ENCODE assay signal across 20 cellular contexts in the genomic region with DNA sequence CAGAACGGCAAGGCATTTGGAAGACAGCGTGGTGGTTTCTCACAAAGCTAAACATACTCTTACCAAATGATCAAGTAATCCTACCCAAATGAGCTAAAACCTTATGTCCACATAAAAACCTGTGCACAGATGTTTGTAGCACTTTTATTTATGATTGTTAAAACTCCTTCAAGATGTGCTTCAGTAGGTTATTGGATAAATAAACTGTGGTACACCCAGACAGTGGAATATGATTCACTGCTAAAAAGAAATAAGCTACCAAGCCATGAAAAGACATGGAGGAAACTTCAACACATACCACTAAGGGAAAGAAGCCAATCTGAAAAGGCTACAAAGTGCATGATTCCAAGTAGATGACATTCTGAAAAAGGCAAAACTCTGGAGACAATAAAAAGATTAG.
DNase-seq lines count a peak whose midpoint lies in the region; ATAC-seq, FAIRE-seq and TF ChIP-seq lines count a peak whose summit lies in the region.
"Had no signal": no experiment of that assay in that cellular context is flagged by ENCODE, and none has a peak within 500 bp of the region (broad histone marks: within the 10 kb centered on the region; RNA-seq: fewer than 3 reads in every experiment).

No MANE protein-coding gene starts in this region.

- H3K4me3 ChIP-seq in SK-N-SH (ENCODE audit: low read depth in 2 of 2, low read length in 1 of 2) (no peak overlapping the region), HepG2 (replicated peaks in 1 of 3; ENCODE audit: insufficient read depth in 1 of 3, low read depth in 2 of 3, low read length in 3 of 3) (no peak overlapping the region)
- H3K4me3 ChIP-seq: BLaER1 treated with 17β-estradiol and CSF1 and Interleukin-3, amounts not matched to agents 10 nM and 100 nM; GM23338 had no signal

- CTCF ChIA-PET in SK-N-SH (lab: Yijun Ruan, JAX): no interaction called here
- CTCF ChIA-PET in HepG2 (lab: Yijun Ruan, JAX; ENCODE audit: low intra/inter-chr PET ratio, low total read pairs): no interaction called here

- H3K27me3 ChIP-seq in SK-N-SH (ENCODE audit: insufficient read depth) (no peaks in the 10 kb centered on the region), HepG2 (ENCODE audit: control insufficient read depth in 1 of 2, insufficient read depth in 2 of 2, low read length in 2 of 2) (peaks cover 0 to 11% of the 10 kb centered on the region in 2 experiments; a peak in 1 of 5 replicates)
- H3K27me3 ChIP-seq: BLaER1 treated with 17β-estradiol and CSF1 and Interleukin-3, amounts not matched to agents 10 nM and 100 nM had no signal

- WGBS in SK-N-SH (ENCODE audit: low lambda C conversion rate): 50% methylated on average over 2 of the region's 2 CpGs
- 4% methylated on average over 2 of the region's 2 CpGs for WGBS in HepG2 (ENCODE audit: low lambda C conversion rate)

- H3K9me2 ChIP-seq in SK-N-SH: no peaks in the 10 kb centered on the region

- BruUV-seq in HepG2 (replicated peaks; lab: Mats Ljungman, UMichigan): no TSS peak

- H2AFZ ChIP-seq in SK-N-SH (ENCODE audit: low read depth) (0 out of 2 replicates have a peak overlapping the region, but pooled peaks have one; percentile 17), HepG2 (ENCODE audit: low read length) (no peak overlapping the region)
- H2AFZ ChIP-seq: GM23338 had no signal

- DNase-seq in SK-N-SH: no peak
- peak; percentile 26 to 81 for DNase-seq in NCI-H524 (lab: John Stamatoyannopoulos, UW)
- peak; percentile 83 for DNase-seq in fibroblast of peridontal ligament (ENCODE audit: extremely low read depth)
- no peak for DNase-seq in hepatic stellate cell (ENCODE audit: low spot score)
- DNase-seq in HepG2 (ENCODE audit: low spot score): no peak
- no peak for DNase-seq in pons (ENCODE audit: low spot score)
- DNase-seq: Calu3; CD4-positive, CD25-positive, alpha-beta regulatory T cell; DMS79; EL; H9; KBM-7 had no signal

- in situ Hi-C loops in HepG2 (cut with HindIII; ENCODE audit: extremely low pct_ligation_motif_present, low pct_unique_long_range_greater_than_20kb): no loop called here

- POLR2A ChIA-PET in SK-N-SH (lab: Yijun Ruan, JAX) (no interaction called here), HepG2 (lab: Yijun Ruan, JAX) (no interaction called here)

- H3K4me1 ChIP-seq in SK-N-SH (ENCODE audit: control insufficient read depth in 1 of 2, insufficient read depth in 2 of 2, low read depth in 1 of 2, low read length in 1 of 2) (no peaks in the 10 kb centered on the region), HepG2 (ENCODE audit: insufficient read depth, low read length) (no peaks in the 10 kb centered on the region)

- no peak for FAIRE-seq in HepG2 (lab: Jason Lieb, UNC)
- FAIRE-seq: G401.6, GM12891 had no signal

- H3K27ac ChIP-seq in SK-N-SH (ENCODE audit: low read depth in 2 of 2, low read length in 1 of 2): no peak overlapping the region
- H3K27ac ChIP-seq in HepG2 (ENCODE audit: extremely low read length, insufficient read depth, low read length): no peak overlapping the region
- H3K27ac ChIP-seq: 22Rv1; BLaER1 treated with 17β-estradiol and CSF1 and Interleukin-3, amounts not matched to agents 10 nM and 100 nM; HL-60 had no signal

- ATAC-seq in SK-N-SH treated with all-trans-retinoic acid at 6 μM for 48 hours (no peak; the same call in 2 of the 3 replicates), HepG2 (no peak), HG02588 (IDR thresholded peaks at IDR 0.05; ENCODE audit: unreplicated experiment) (no peak)
- ATAC-seq: GM23338 had no signal

- H3K36me3 ChIP-seq in SK-N-SH (replicated peaks in 1 of 2; ENCODE audit: control insufficient read depth in 1 of 2, insufficient read depth in 2 of 2, low read length in 1 of 2): no peaks in the 10 kb centered on the region
- H3K36me3 ChIP-seq in HepG2 (replicated peaks in 1 of 2; ENCODE audit: control insufficient read depth in 1 of 2, insufficient read depth in 2 of 2, low read length in 2 of 2): no peaks in the 10 kb centered on the region
- H3K36me3 ChIP-seq: BLaER1 treated with 17β-estradiol and CSF1 and Interleukin-3, amounts not matched to agents 10 nM and 100 nM had no signal

- no peak overlapping the region for H3K9ac ChIP-seq in SK-N-SH
- no peak overlapping the region for H3K9ac ChIP-seq in HepG2 (ENCODE audit: insufficient read depth, low read depth, low read length)
- H3K9ac ChIP-seq: BLaER1 treated with 17β-estradiol and CSF1 and Interleukin-3, amounts not matched to agents 10 nM and 100 nM had no signal

- no peaks in the 10 kb centered on the region for H3F3A ChIP-seq in SK-N-SH (replicated peaks; ENCODE audit: insufficient read depth)

- TF ChIP-seq CTCF in SK-N-SH (IDR thresholded peaks at IDR 0.05) (no peak), HepG2 (CRISPR knock-in tag; IDR thresholded peaks at IDR 0.05) (no peak)

- no peak overlapping the region for H3K4me2 ChIP-seq in SK-N-SH
- no peak overlapping the region for H3K4me2 ChIP-seq in HepG2 (ENCODE audit: low read depth, low read length)
- H3K4me2 ChIP-seq: GM23338 had no signal

- H3K79me2 ChIP-seq in SK-N-SH (ENCODE audit: insufficient read depth) (no peaks in the 10 kb centered on the region), HepG2 (ENCODE audit: insufficient read depth, low read length) (no peaks in the 10 kb centered on the region)

- TF ChIP-seq RAD21 in SK-N-SH (IDR thresholded peaks at IDR 0.05; ENCODE audit: low read length) (no peak), HepG2 (CRISPR knock-in tag; IDR thresholded peaks at IDR 0.05) (no peak)

- intact Hi-C loops in HepG2 (cut with micrococcal nuclease; ENCODE audit: unreplicated experiment): no loop called here

- TF ChIP-seq EP300 in SK-N-SH (IDR thresholded peaks at IDR 0.05; ENCODE audit: borderline replicate concordance in 1 of 2, low read depth in 1 of 2, low read length in 1 of 2) (no peak), HepG2 (IDR thresholded peaks at IDR 0.05; ENCODE audit: low read depth in 2 of 2, low read length in 2 of 2) (no peak), HepG2 (CRISPR knock-in tag; IDR thresholded peaks at IDR 0.05; ENCODE audit: borderline replicate concordance) (no peak)

- no peaks in the 10 kb centered on the region; the same call in 1 of the 2 replicates for H3K9me3 ChIP-seq in SK-N-SH
- H3K9me3 ChIP-seq in HepG2 (ENCODE audit: low read length): no peaks in the 10 kb centered on the region

- no peak for TF ChIP-seq POLR2A in HepG2 (IDR thresholded peaks at IDR 0.05; ENCODE audit: insufficient read depth in 1 of 2, low read depth in 2 of 2, low read length in 2 of 2)

- H4K20me1 ChIP-seq in SK-N-SH (ENCODE audit: insufficient read depth): no peaks in the 10 kb centered on the region
- no peaks in the 10 kb centered on the region for H4K20me1 ChIP-seq in HepG2 (ENCODE audit: insufficient read depth, low read length)
- H4K20me1 ChIP-seq: BLaER1 treated with 17β-estradiol and CSF1 and Interleukin-3, amounts not matched to agents 10 nM and 100 nM had no signal

TF ChIP-seq in SK-N-SH, 30 proteins besides CTCF, POLR2A, EP300 and RAD21 (continues in another document):
- TF ChIP-seq GATA2 (CRISPR knock-in tag; IDR thresholded peaks at IDR 0.05) (no peak), SMC3 (IDR thresholded peaks at IDR 0.05; ENCODE audit: low read depth, low read length) (no peak), MEF2A (IDR thresholded peaks at IDR 0.05; ENCODE audit: borderline replicate concordance, low read depth) (no peak), FOXJ3 (CRISPR knock-in tag; IDR thresholded peaks at IDR 0.05) (no peak), POLR2AphosphoS5 (IDR thresholded peaks at IDR 0.05; ENCODE audit: low read depth, low read length) (no peak), TEAD4 (IDR thresholded peaks at IDR 0.05; ENCODE audit: borderline replicate concordance, insufficient read depth) (no peak)

TF ChIP-seq in SK-N-SH treated with all-trans-retinoic acid at 6 μM for 48 hours, 23 proteins besides CTCF, POLR2A, EP300 and RAD21:
- TF ChIP-seq PPARA (CRISPR knock-in tag; IDR thresholded peaks at IDR 0.05; ENCODE audit: borderline replicate concordance) (no peak), TOX (CRISPR knock-in tag; IDR thresholded peaks at IDR 0.05; ENCODE audit: borderline replicate concordance) (no peak), GLIS3 (CRISPR knock-in tag; IDR thresholded peaks at IDR 0.05) (no peak), ZFP30 (CRISPR knock-in tag; IDR thresholded peaks at IDR 0.05) (no peak)
- TF ChIP-seq, protein P1, sequence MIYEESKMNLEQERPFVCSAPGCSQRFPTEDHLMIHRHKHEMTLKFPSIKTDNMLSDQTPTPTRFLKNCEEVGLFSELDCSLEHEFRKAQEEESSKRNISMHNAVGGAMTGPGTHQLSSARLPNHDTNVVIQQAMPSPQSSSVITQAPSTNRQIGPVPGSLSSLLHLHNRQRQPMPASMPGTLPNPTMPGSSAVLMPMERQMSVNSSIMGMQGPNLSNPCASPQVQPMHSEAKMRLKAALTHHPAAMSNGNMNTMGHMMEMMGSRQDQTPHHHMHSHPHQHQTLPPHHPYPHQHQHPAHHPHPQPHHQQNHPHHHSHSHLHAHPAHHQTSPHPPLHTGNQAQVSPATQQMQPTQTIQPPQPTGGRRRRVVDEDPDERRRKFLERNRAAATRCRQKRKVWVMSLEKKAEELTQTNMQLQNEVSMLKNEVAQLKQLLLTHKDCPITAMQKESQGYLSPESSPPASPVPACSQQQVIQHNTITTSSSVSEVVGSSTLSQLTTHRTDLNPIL (CRISPR knock-in tag; IDR thresholded peaks at IDR 0.05; ENCODE audit: low read depth): no peak
TF ChIP-seq in SK-N-SH treated with all-trans-retinoic acid at 6 μM for 48 hours: peak in this region for 0.

TF ChIP-seq in HepG2, 621 proteins besides CTCF, POLR2A, EP300 and RAD21:
- TF ChIP-seq, protein P2, sequence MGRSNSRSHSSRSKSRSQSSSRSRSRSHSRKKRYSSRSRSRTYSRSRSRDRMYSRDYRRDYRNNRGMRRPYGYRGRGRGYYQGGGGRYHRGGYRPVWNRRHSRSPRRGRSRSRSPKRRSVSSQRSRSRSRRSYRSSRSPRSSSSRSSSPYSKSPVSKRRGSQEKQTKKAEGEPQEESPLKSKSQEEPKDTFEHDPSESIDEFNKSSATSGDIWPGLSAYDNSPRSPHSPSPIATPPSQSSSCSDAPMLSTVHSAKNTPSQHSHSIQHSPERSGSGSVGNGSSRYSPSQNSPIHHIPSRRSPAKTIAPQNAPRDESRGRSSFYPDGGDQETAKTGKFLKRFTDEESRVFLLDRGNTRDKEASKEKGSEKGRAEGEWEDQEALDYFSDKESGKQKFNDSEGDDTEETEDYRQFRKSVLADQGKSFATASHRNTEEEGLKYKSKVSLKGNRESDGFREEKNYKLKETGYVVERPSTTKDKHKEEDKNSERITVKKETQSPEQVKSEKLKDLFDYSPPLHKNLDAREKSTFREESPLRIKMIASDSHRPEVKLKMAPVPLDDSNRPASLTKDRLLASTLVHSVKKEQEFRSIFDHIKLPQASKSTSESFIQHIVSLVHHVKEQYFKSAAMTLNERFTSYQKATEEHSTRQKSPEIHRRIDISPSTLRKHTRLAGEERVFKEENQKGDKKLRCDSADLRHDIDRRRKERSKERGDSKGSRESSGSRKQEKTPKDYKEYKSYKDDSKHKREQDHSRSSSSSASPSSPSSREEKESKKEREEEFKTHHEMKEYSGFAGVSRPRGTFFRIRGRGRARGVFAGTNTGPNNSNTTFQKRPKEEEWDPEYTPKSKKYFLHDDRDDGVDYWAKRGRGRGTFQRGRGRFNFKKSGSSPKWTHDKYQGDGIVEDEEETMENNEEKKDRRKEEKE (IDR thresholded peaks at IDR 0.05): no peak
- TF ChIP-seq PAF1 (CRISPR knock-in tag; IDR thresholded peaks at IDR 0.05) (no peak), PPARG (CRISPR knock-in tag; conservative IDR thresholded peaks at IDR 0.05) (no peak)

Comparison
In these comparisons a context has a peak if more than half of its experiments do, and no peak if none do; other contexts are left out.
1. DNase-seq: peak in NCI-H524 (2 of 2) and fibroblast of peridontal ligament (single experiment); none in SK-N-SH (single experiment), hepatic stellate cell (single experiment), HepG2 (single experiment) and pons (single experiment).